ENCODE assay signal across 8 cellular contexts in genomic region chr4:55866290-55866907, GRCh38. TPM values are rescaled to one million over a fixed set of nuclear protein-coding genes. Genes with fewer than 3 reads are reported as not detected.
DNase-seq lines count a peak whose midpoint lies in the region; ATAC-seq and TF ChIP-seq lines count a peak whose summit lies in the region.

No MANE protein-coding gene starts in this region.

- no peaks in the 10 kb centered on the region for H3K27me3 ChIP-seq in suprapubic skin

- H3K27ac ChIP-seq in suprapubic skin, result peak overlapping the region; percentile 81

- ATAC-seq in GM21367 (IDR thresholded peaks at IDR 0.05; ENCODE audit: unreplicated experiment) (peak; percentile 80), HG03571 (IDR thresholded peaks at IDR 0.05; ENCODE audit: unreplicated experiment) (peak; percentile 62), left ventricle myocardium superior (peak; percentile 96)
- peak; percentile 94 for ATAC-seq in activated T-helper 17 cell treated with anti-CD3 and anti-CD28 coated beads, Interleukin-2, amount 50 U/mL, for 72 hours (replicated peaks)

- H3K9me3 Mint-ChIP-seq in activated T-helper 17 cell treated with anti-CD3 and anti-CD28 coated beads, Interleukin-2, amount 50 U/mL, for 72 hours, result no peaks in the 10 kb centered on the region

- no peaks in the 10 kb centered on the region for H3K27me3 Mint-ChIP-seq in activated T-helper 17 cell treated with anti-CD3 and anti-CD28 coated beads, Interleukin-2, amount 50 U/mL, for 72 hours

- peak overlapping the region; percentile 91 for H3K27ac Mint-ChIP-seq in activated T-helper 17 cell treated with anti-CD3 and anti-CD28 coated beads, Interleukin-2, amount 50 U/mL, for 72 hours

- H3K4me1 Mint-ChIP-seq in activated T-helper 17 cell treated with anti-CD3 and anti-CD28 coated beads, Interleukin-2, amount 50 U/mL, for 72 hours, result peaks cover 23% of the 10 kb centered on the region

- no peak for TF ChIP-seq POLR2A in suprapubic skin (IDR thresholded peaks at IDR 0.05)

- no peak for TF ChIP-seq EP300 in suprapubic skin (IDR thresholded peaks at IDR 0.05)

- H3K4me3 ChIP-seq in suprapubic skin, result no peak overlapping the region

- H3K4me3 Mint-ChIP-seq in activated T-helper 17 cell treated with anti-CD3 and anti-CD28 coated beads, Interleukin-2, amount 50 U/mL, for 72 hours, result peak overlapping the region; percentile 66

- no peaks in the 10 kb centered on the region for H3K9me3 ChIP-seq in suprapubic skin

- peaks cover 54% of the 10 kb centered on the region for H3K36me3 ChIP-seq in suprapubic skin

- DNase-seq in COLO829 (ENCODE audit: low spot score) (peak; percentile 41), left ventricle myocardium superior (no peak), suprapubic skin (ENCODE audit: low spot score in 2 of 2) (no peak), NCI-H526 (lab: John Stamatoyannopoulos, UW) (no peak)
- no peak for DNase-seq in stimulated activated CD4-positive, alpha-beta T cell treated with anti-CD3 and anti-CD28 coated beads, Interleukin-2, amount 100 ng/mL, for 24 hours

- H3K36me3 Mint-ChIP-seq in activated T-helper 17 cell treated with anti-CD3 and anti-CD28 coated beads, Interleukin-2, amount 50 U/mL, for 72 hours (ENCODE audit: low read depth), result peaks cover 82% of the 10 kb centered on the region

- TF ChIP-seq CTCF in suprapubic skin (IDR thresholded peaks at IDR 0.05), result no peak

- 58% methylated on average over 2 of the region's 2 CpGs for WGBS in suprapubic skin

- H3K4me1 ChIP-seq in suprapubic skin, result peaks cover 23% of the 10 kb centered on the region

- intact Hi-C loops in left ventricle myocardium superior (cut with micrococcal nuclease), result no loop called here

RNA-seq across cellular contexts. Expression of gene EXOC1, which starts 13.0 kb away (rescaled TPM):
- 10 to 100 TPM; 33.1 to 40.7 TPM for total RNA-seq in activated T-helper 17 cell treated with anti-CD3 and anti-CD28 coated beads, Interleukin-2, amount 50 U/mL, for 72 hours
- 18.7 TPM for total RNA-seq in left ventricle myocardium superior
- total RNA-seq in suprapubic skin, result 10 to 100 TPM; 27.1 to 60.1 (median 32.9) TPM

RNA-seq across cellular contexts. Expression of gene EXOC1L, which starts 46.8 kb away (rescaled TPM):
- not detected for total RNA-seq in activated T-helper 17 cell treated with anti-CD3 and anti-CD28 coated beads, Interleukin-2, amount 50 U/mL, for 72 hours
- not detected for total RNA-seq in left ventricle myocardium superior
- total RNA-seq in suprapubic skin, result not detected
